ENCODE assay signal across 8 cellular contexts in the genomic region with DNA sequence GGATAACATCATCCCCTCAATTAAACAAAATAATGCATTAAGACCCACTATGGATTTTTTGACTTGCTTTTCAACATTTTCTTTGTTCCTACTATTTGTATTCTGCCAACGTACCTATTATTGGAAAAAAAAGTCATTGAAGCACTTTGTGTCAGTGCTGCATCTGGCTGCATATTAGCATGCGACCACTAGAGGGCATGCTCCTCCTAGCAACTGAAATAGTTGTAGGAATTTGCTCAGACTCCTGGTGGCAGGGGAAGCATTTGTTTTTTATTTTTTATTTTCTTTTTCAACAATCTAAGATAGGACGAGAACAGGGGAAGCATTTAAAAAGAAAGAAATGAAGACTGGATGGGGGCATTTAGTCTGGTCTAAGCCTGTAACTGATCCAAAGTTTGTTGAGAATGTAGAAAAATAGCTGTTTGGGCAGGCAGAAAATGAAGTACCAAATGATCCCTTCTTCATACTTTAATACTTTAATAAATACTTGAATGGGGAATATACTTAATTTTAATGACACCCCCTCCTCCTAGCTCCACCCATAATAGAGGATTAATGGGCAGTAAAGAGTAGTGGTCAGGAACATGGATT. TPM values are rescaled to one million over a fixed set of nuclear protein-coding genes. Genes with fewer than 3 reads are reported as not detected.
DNase-seq lines count a peak whose midpoint lies in the region; ATAC-seq and TF ChIP-seq lines count a peak whose summit lies in the region.

No MANE protein-coding gene starts in this region.

- ATAC-seq in SK-N-SH treated with all-trans-retinoic acid at 6 μM for 48 hours: peak; percentile 92
- ATAC-seq in HG03460 (IDR thresholded peaks at IDR 0.05; ENCODE audit: unreplicated experiment): no peak

- H3K4me3 Mint-ChIP-seq in activated naive CD4-positive, alpha-beta T cell treated with anti-CD3 and anti-CD28 coated beads, Interleukin-2, amount 50 U/mL, for 24 hours: no peak overlapping the region
- H3K4me3 Mint-ChIP-seq in glutamatergic neuron (ENCODE audit: unreplicated experiment): no peak overlapping the region
- no peak overlapping the region for H3K4me3 Mint-ChIP-seq in type B pancreatic cell

- H3K9me3 Mint-ChIP-seq in activated naive CD4-positive, alpha-beta T cell treated with anti-CD3 and anti-CD28 coated beads, Interleukin-2, amount 50 U/mL, for 24 hours: no peaks in the 10 kb centered on the region
- peaks cover 2% of the 10 kb centered on the region for H3K9me3 Mint-ChIP-seq in glutamatergic neuron (ENCODE audit: unreplicated experiment)
- no peaks in the 10 kb centered on the region for H3K9me3 Mint-ChIP-seq in type B pancreatic cell

- H3K4me1 Mint-ChIP-seq in activated naive CD4-positive, alpha-beta T cell treated with anti-CD3 and anti-CD28 coated beads, Interleukin-2, amount 50 U/mL, for 24 hours: peaks cover 6% of the 10 kb centered on the region
- H3K4me1 Mint-ChIP-seq in glutamatergic neuron (ENCODE audit: low read depth, unreplicated experiment) (no peaks in the 10 kb centered on the region), type B pancreatic cell (ENCODE audit: unreplicated experiment) (no peaks in the 10 kb centered on the region)

- H3K4me3 ChIP-seq in GM12865 (ENCODE audit: low read depth, low read length): no peak overlapping the region

- DNase-seq in GM12865 (ENCODE audit: low read depth): peak; percentile 86
- DNase-seq in M059J (ENCODE audit: low read depth): peak; percentile 63
- peak; percentile 84 for DNase-seq in glutamatergic neuron
- peak; percentile 87 for DNase-seq in pons (ENCODE audit: low spot score)
- peak; percentile 75 for DNase-seq in type B pancreatic cell (ENCODE audit: extremely low spot score, unreplicated experiment)

- H3K27ac Mint-ChIP-seq in activated naive CD4-positive, alpha-beta T cell treated with anti-CD3 and anti-CD28 coated beads, Interleukin-2, amount 50 U/mL, for 24 hours: peak overlapping the region; percentile 52
- H3K27ac Mint-ChIP-seq in glutamatergic neuron (ENCODE audit: unreplicated experiment): no peak overlapping the region
- H3K27ac Mint-ChIP-seq in type B pancreatic cell: no peak overlapping the region

- peak; percentile 95 for TF ChIP-seq CTCF in GM12865 (IDR thresholded peaks at IDR 0.05; ENCODE audit: insufficient read depth, low read depth, low read length, missing control alignments)
- TF ChIP-seq CTCF in glutamatergic neuron (IDR thresholded peaks at IDR 0.05; ENCODE audit: partially characterized antibody, unreplicated experiment): peak; percentile 91
- TF ChIP-seq CTCF in type B pancreatic cell (conservative IDR thresholded peaks at IDR 0.05): peak; percentile 100

- no peaks in the 10 kb centered on the region for H3K27me3 Mint-ChIP-seq in activated naive CD4-positive, alpha-beta T cell treated with anti-CD3 and anti-CD28 coated beads, Interleukin-2, amount 50 U/mL, for 24 hours
- H3K27me3 Mint-ChIP-seq in glutamatergic neuron (ENCODE audit: unreplicated experiment): peaks cover 1% of the 10 kb centered on the region
- no peaks in the 10 kb centered on the region for H3K27me3 Mint-ChIP-seq in type B pancreatic cell

- H3K36me3 Mint-ChIP-seq in activated naive CD4-positive, alpha-beta T cell treated with anti-CD3 and anti-CD28 coated beads, Interleukin-2, amount 50 U/mL, for 24 hours: peaks cover 20% of the 10 kb centered on the region
- H3K36me3 Mint-ChIP-seq in glutamatergic neuron (ENCODE audit: unreplicated experiment) (peaks cover 11% of the 10 kb centered on the region), type B pancreatic cell (peaks cover 15% of the 10 kb centered on the region)

TF ChIP-seq in SK-N-SH treated with all-trans-retinoic acid at 6 μM for 48 hours, 23 proteins besides CTCF, POLR2A, EP300 and RAD21:
- TF ChIP-seq POU6F1 (CRISPR knock-in tag; IDR thresholded peaks at IDR 0.05; ENCODE audit: borderline replicate concordance, low read depth) (no peak), TCF4 (CRISPR knock-in tag; IDR thresholded peaks at IDR 0.05; ENCODE audit: borderline replicate concordance) (no peak), ISL1 (CRISPR knock-in tag; IDR thresholded peaks at IDR 0.05) (no peak), CSRNP3 (CRISPR knock-in tag; IDR thresholded peaks at IDR 0.05) (no peak), BACH2 (CRISPR knock-in tag; IDR thresholded peaks at IDR 0.05; ENCODE audit: borderline replicate concordance) (no peak), OSR1 (CRISPR knock-in tag; IDR thresholded peaks at IDR 0.05) (no peak), RARB (CRISPR knock-in tag; IDR thresholded peaks at IDR 0.05) (no peak), ZNF8 (CRISPR knock-in tag; IDR thresholded peaks at IDR 0.05) (no peak), CSDC2 (CRISPR knock-in tag; IDR thresholded peaks at IDR 0.05) (no peak), ARNTL (CRISPR knock-in tag; IDR thresholded peaks at IDR 0.05; ENCODE audit: borderline replicate concordance, low read depth) (no peak), ZNF70 (CRISPR knock-in tag; IDR thresholded peaks at IDR 0.05) (no peak), TOX (CRISPR knock-in tag; IDR thresholded peaks at IDR 0.05; ENCODE audit: borderline replicate concordance) (no peak), ZFP30 (CRISPR knock-in tag; IDR thresholded peaks at IDR 0.05) (no peak), PPARA (CRISPR knock-in tag; IDR thresholded peaks at IDR 0.05; ENCODE audit: borderline replicate concordance) (no peak), SNAI2 (CRISPR knock-in tag; IDR thresholded peaks at IDR 0.05) (no peak), ZFP3 (CRISPR knock-in tag; IDR thresholded peaks at IDR 0.05) (no peak), GLIS3 (CRISPR knock-in tag; IDR thresholded peaks at IDR 0.05) (no peak)
- TF ChIP-seq, protein P1, sequence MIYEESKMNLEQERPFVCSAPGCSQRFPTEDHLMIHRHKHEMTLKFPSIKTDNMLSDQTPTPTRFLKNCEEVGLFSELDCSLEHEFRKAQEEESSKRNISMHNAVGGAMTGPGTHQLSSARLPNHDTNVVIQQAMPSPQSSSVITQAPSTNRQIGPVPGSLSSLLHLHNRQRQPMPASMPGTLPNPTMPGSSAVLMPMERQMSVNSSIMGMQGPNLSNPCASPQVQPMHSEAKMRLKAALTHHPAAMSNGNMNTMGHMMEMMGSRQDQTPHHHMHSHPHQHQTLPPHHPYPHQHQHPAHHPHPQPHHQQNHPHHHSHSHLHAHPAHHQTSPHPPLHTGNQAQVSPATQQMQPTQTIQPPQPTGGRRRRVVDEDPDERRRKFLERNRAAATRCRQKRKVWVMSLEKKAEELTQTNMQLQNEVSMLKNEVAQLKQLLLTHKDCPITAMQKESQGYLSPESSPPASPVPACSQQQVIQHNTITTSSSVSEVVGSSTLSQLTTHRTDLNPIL (CRISPR knock-in tag; IDR thresholded peaks at IDR 0.05; ENCODE audit: low read depth): no peak
TF ChIP-seq in SK-N-SH treated with all-trans-retinoic acid at 6 μM for 48 hours: peak in this region for 0.

RNA-seq across cellular contexts. Expression of gene CLEC4A, which starts 14.5 kb away (rescaled TPM):
- 0.96 TPM in 1 of 2 replicates, not detected in the other for total RNA-seq in M059J (2014; rRNA removed; shearing (Covaris generic))
- total RNA-seq in glutamatergic neuron (ENCODE audit: unreplicated experiment): 0.71 TPM
- 0.29 TPM in 1 of 2 replicates, not detected in the other for total RNA-seq in type B pancreatic cell (ENCODE audit: low replicate concordance)

RNA-seq across cellular contexts. Expression of gene NECAP1, which starts 26.8 kb away (rescaled TPM):
- 39.0 and 44.7 TPM in 2 replicates for total RNA-seq in M059J (2014; rRNA removed; shearing (Covaris generic))
- 88.2 TPM for total RNA-seq in glutamatergic neuron (ENCODE audit: unreplicated experiment)
- 26.9 and 61.4 TPM in 2 replicates for total RNA-seq in type B pancreatic cell (ENCODE audit: low replicate concordance)

RNA-seq across cellular contexts. Expression of gene C3AR1, which starts 42.7 kb away (rescaled TPM):
- 0.47 and 1.3 TPM in 2 replicates for total RNA-seq in M059J (2014; rRNA removed; shearing (Covaris generic))
- total RNA-seq in glutamatergic neuron (ENCODE audit: unreplicated experiment): not detected
- not detected in 2 replicates for total RNA-seq in type B pancreatic cell (ENCODE audit: low replicate concordance)

RNA-seq across cellular contexts. Expression of gene ZNF705A, which starts 47.9 kb away (rescaled TPM):
- not detected in 2 replicates for total RNA-seq in M059J (2014; rRNA removed; shearing (Covaris generic))
- total RNA-seq in glutamatergic neuron (ENCODE audit: unreplicated experiment) (not detected), type B pancreatic cell (ENCODE audit: low replicate concordance) (0.10 TPM in 1 of 2 replicates, not detected in the other)
